ENCODE assay signal across 19 cellular contexts in genomic region chr9:122348288-122348777, GRCh38. TPM values are rescaled to one million over a fixed set of nuclear protein-coding genes. Genes with fewer than 3 reads are reported as not detected.
DNase-seq lines count a peak whose midpoint lies in the region; ATAC-seq and TF ChIP-seq lines count a peak whose summit lies in the region.
"Had no signal": no experiment of that assay in that cellular context is flagged by ENCODE, and none has a peak within 500 bp of the region (broad histone marks: within the 10 kb centered on the region; RNA-seq: fewer than 3 reads in every experiment).

No MANE protein-coding gene starts in this region.

- peaks cover 7 to 25% (median 21%) of the 10 kb centered on the region in 9 donors for H3K4me1 ChIP-seq in heart right ventricle
- peaks cover 19% of the 10 kb centered on the region for H3K4me1 ChIP-seq in lower lobe of right lung
- H3K4me1 ChIP-seq in spleen, result peaks cover 3 to 41% (median 23%) of the 10 kb centered on the region in 6 donors

- no peak for TF ChIP-seq POLR2A in spleen (IDR thresholded peaks at IDR 0.05)

- TF ChIP-seq CTCF in heart right ventricle (IDR thresholded peaks at IDR 0.05) (no peak), lower lobe of right lung (IDR thresholded peaks at IDR 0.05) (no peak), spleen (IDR thresholded peaks at IDR 0.05 in 8 of 11, conservative IDR thresholded peaks at IDR 0.05 in 3 of 11) (no peak)

- intact Hi-C loops in heart right ventricle (cut with DNase I) (loop anchor here in 7 of 10 donors (2.0 to 10.0 kb wide), 5 partner anchors 84 to 250 kb away; partner anchors contain the start of genes MRRF (in 5 of the 7), RBM18 (in 5 of the 7) and LHX6 (in 1 of the 7)), cardiac septum (cut with DNase I) (loop anchor here (2.0 to 5.0 kb wide), 2 partner anchors 41 to 84 kb away; partner anchors contain the start of genes MRRF and RBM18), lower lobe of right lung (cut with DNase I) (no loop called here), spleen (cut with DNase I; ENCODE audit: low total_unique reads) (no loop called here)

- H3K4me3 ChIP-seq in heart right ventricle, result no peak overlapping the region
- no peak overlapping the region for H3K4me3 ChIP-seq in lower lobe of right lung
- H3K4me3 ChIP-seq in spleen, result no peak overlapping the region
- H3K4me3 ChIP-seq: cardiac muscle cell, tibial nerve had no signal

- H3K27me3 ChIP-seq in heart right ventricle (peaks cover 0 to 14% (median 0%) of the 10 kb centered on the region in 7 donors), lower lobe of right lung (ENCODE audit: low read depth) (no peaks in the 10 kb centered on the region), spleen (replicated peaks in 1 of 7) (peaks cover 0 to 34% (median 7%) of the 10 kb centered on the region in 7 donors)
- H3K27me3 ChIP-seq: dorsolateral prefrontal cortex had no signal

- H3K36me3 ChIP-seq in heart right ventricle (no peaks in the 10 kb centered on the region), lower lobe of right lung (no peaks in the 10 kb centered on the region), spleen (no peaks in the 10 kb centered on the region)
- H3K36me3 ChIP-seq: cardiac muscle cell, tibial nerve had no signal

- H3K27ac ChIP-seq in heart right ventricle, result peak overlapping the region in 9 of 10 donors; percentile 6 to 87 (median 77)
- peak overlapping the region; percentile 53 for H3K27ac ChIP-seq in lower lobe of right lung
- H3K27ac ChIP-seq in spleen, result peak overlapping the region in 2 of 8 donors; percentile 71 to 75
- H3K27ac ChIP-seq: cardiac muscle cell had no signal

- H3K36me3 Mint-ChIP-seq in T-helper 17 cell (ENCODE audit: low read depth), result no peaks in the 10 kb centered on the region

- ATAC-seq in heart right ventricle (no peak), T-helper 17 cell (no peak), lower lobe of right lung (no peak)
- ATAC-seq: left cardiac atrium; stimulated activated naive CD8-positive, alpha-beta T cell treated with anti-CD3 and anti-CD28 coated beads, Interleukin-15, Interleukin-2, amounts not matched to agents 100 U/mL and 50 U/mL, for 24 hours had no signal

- peak overlapping the region; percentile 73 for H3K27ac Mint-ChIP-seq in T-helper 17 cell
- H3K27ac Mint-ChIP-seq: activated T-cell treated with anti-CD3 and anti-CD28 coated beads, Interleukin-2, amount 50 U/mL, for 24 hours had no signal

- 56 to 65% methylated on average over 12 of the region's 12 CpGs for WGBS in heart right ventricle, 2 donors
- 27 to 38% (median 30%) methylated on average over 12 of the region's 12 CpGs for WGBS in spleen, 5 donors

- DNase-seq in heart right ventricle (no peak), cardiac septum (ENCODE audit: low spot score) (no peak), T-helper 17 cell (no peak), lower lobe of right lung (no peak), spleen (peak; percentile 61), LoVo (ENCODE audit: low spot score) (no peak), medulla oblongata (ENCODE audit: extremely low spot score) (no peak)
- DNase-seq in activated effector memory CD4-positive, alpha-beta T cell treated with anti-CD3 and anti-CD28 coated beads, Interleukin-2, amount 50 U/mL, for 16 hours, result no peak
- DNase-seq: activated CD4-positive, alpha-beta T cell treated with anti-CD3 and anti-CD28 coated beads, Interleukin-2, amount 50 U/mL, for 4 hours; activated T-cell treated with anti-CD3 and anti-CD28 coated beads, Interleukin-2, amount 50 U/mL, for 24 hours; dorsolateral prefrontal cortex; Karpas-422; left cardiac atrium; NCI-H1417; NCI-H69; SHP77; stimulated activated naive CD8-positive, alpha-beta T cell treated with anti-CD3 and anti-CD28 coated beads, Interleukin-15, Interleukin-2, amounts not matched to agents 100 U/mL and 50 U/mL, for 24 hours had no signal

- H3K27me3 Mint-ChIP-seq in T-helper 17 cell, result peaks cover 63% of the 10 kb centered on the region

- no peak overlapping the region for H3K4me3 Mint-ChIP-seq in T-helper 17 cell
- H3K4me3 Mint-ChIP-seq: activated T-cell treated with anti-CD3 and anti-CD28 coated beads, Interleukin-2, amount 50 U/mL, for 24 hours had no signal

- H3K4me1 Mint-ChIP-seq in T-helper 17 cell, result peaks cover 12% of the 10 kb centered on the region

- peaks cover 0 to 8% (median 0%) of the 10 kb centered on the region in 11 donors for H3K9me3 ChIP-seq in heart right ventricle
- H3K9me3 ChIP-seq in T-helper 17 cell (ENCODE audit: control insufficient read depth, low read length, poor library complexity, severe bottlenecking), result no peaks in the 10 kb centered on the region
- H3K9me3 ChIP-seq in lower lobe of right lung, result no peaks in the 10 kb centered on the region
- peaks cover 0 to 9% (median 6%) of the 10 kb centered on the region in 8 donors for H3K9me3 ChIP-seq in spleen
- H3K9me3 ChIP-seq: tibial nerve had no signal

RNA-seq across cellular contexts. Expression of gene PTGS1, which starts 22.5 kb away (rescaled TPM):
- total RNA-seq in heart right ventricle, result 10 to 100 TPM in 1 of 10 donors, 1 to 10 TPM in 9; 1.1 to 15.6 (median 4.0) TPM
- polyA plus RNA-seq in heart right ventricle, result 1 to 10 TPM in 1 of 2 donors, under 1 TPM in 1; 0.95 to 2.9 TPM
- total RNA-seq in cardiac septum, result 2.9 TPM
- total RNA-seq in T-helper 17 cell, result 100 to 1,000 TPM in 1 of 2 donors, 1 to 10 TPM in 1; 3.0 to 123 TPM
- total RNA-seq in lower lobe of right lung, result 14.9 TPM
- total RNA-seq in spleen, result 10 to 100 TPM; 13.6 to 18.6 (median 15.3) TPM
- 1 to 10 TPM; 2.8 to 5.9 (median 4.9) TPM for polyA plus RNA-seq in spleen
- polyA plus RNA-seq: cardiac muscle cell had no signal

Comparison
In these comparisons a context has a peak if more than half of its experiments do, and no peak if none do; other contexts are left out.
1. intact Hi-C loops: an anchor here in heart right ventricle (2.0 to 10.0 kb wide) and cardiac septum (2.0 to 5.0 kb wide); none called in lower lobe of right lung and spleen.